ENCODE assay signal across 25 cellular contexts in the genomic region with DNA sequence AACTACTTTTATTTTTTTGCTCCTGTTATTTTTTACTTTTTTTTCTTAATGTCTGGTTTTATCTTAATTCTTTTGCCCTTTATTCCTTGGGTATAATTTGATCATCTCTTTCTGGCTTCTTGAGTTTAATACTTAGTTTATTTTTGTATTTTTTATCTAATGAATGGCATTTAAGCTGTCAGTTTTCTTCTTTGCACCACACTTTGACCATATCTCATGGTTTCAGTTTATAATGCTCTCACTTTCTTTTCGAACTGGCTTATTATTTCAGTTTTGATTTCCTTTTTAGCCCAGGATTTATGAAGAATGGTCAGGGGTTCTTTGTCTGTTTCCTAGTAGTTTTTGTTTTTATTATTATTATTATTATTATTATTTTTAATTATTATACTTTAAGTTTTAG. TPM values are rescaled to one million over a fixed set of nuclear protein-coding genes. Genes with fewer than 3 reads are reported as not detected.
DNase-seq lines count a peak whose midpoint lies in the region; ATAC-seq and TF ChIP-seq lines count a peak whose summit lies in the region.
"Had no signal": no experiment of that assay in that cellular context is flagged by ENCODE, and none has a peak within 500 bp of the region (broad histone marks: within the 10 kb centered on the region; RNA-seq: fewer than 3 reads in every experiment).

No MANE protein-coding gene starts in this region.

- peaks cover 0 to 6% (median 0%) of the 10 kb centered on the region in 4 donors for H3K4me1 ChIP-seq in stomach

- peaks cover 8 to 22% (median 18%) of the 10 kb centered on the region in 4 donors for H3K36me3 ChIP-seq in stomach

- no peak for TF ChIP-seq EP300 in stomach (IDR thresholded peaks at IDR 0.05)

- in situ Hi-C loops in GM13976 (cut with MboI; ENCODE audit: low sequenced_read_pairs, unreplicated experiment), result no loop called here

- DNase-seq in GM13976 (ENCODE audit: low spot score), result peak; percentile 46
- DNase-seq in GM19238 (ENCODE audit: insufficient read length, low spot score), result peak; percentile 26
- DNase-seq in activated CD8-positive, alpha-beta memory T cell treated with anti-CD3 and anti-CD28 coated beads, Interleukin-2, amount 10 ng/mL, durations not matched to agents 7 days and 5 days, result no peak
- no peak for DNase-seq in CD14-positive monocyte (ENCODE audit: low spot score)
- DNase-seq in stomach, result no peak
- DNase-seq: activated CD4-positive, alpha-beta T cell treated with anti-CD3 and anti-CD28 coated beads, Interleukin-2, amount 50 U/mL, for 1 hour; activated naive CD4-positive, alpha-beta T cell treated with Interleukin-2 at 50 U/mL for 16 hours; activated T-cell treated with anti-CD3 and anti-CD28 coated beads, Interleukin-2, amount 50 U/mL, for 1 hour; anterior cingulate cortex; CD4-positive, alpha-beta memory T cell; central memory CD4-positive, alpha-beta T cell; DMS153; GDM1; left colon; NCI-H1105; NCI-H69; OCI-M1; SHP77 treated with DMSO at 0.1 percent for 48 hours; trophoblast cell had no signal

- H3K27me3 Mint-ChIP-seq in activated CD8-positive, alpha-beta memory T cell treated with anti-CD3 and anti-CD28 coated beads, Interleukin-2, amount 10 ng/mL, durations not matched to agents 7 days and 5 days, result no peaks in the 10 kb centered on the region
- H3K27me3 Mint-ChIP-seq in CD14-positive monocyte (ENCODE audit: low read depth in 3 of 3), result no peaks in the 10 kb centered on the region
- H3K27me3 Mint-ChIP-seq: CD4-positive, alpha-beta memory T cell; stimulated activated naive CD8-positive, alpha-beta T cell treated with anti-CD3 and anti-CD28 coated beads, Interleukin-15, Interleukin-2, amounts not matched to agents 100 ng/mL and 50 ng/mL, for 24 hours had no signal

- ATAC-seq in HG02610 (IDR thresholded peaks at IDR 0.05; ENCODE audit: unreplicated experiment), result peak; percentile 68
- ATAC-seq in HG03521 (IDR thresholded peaks at IDR 0.05; ENCODE audit: unreplicated experiment), result peak; percentile 43
- ATAC-seq in activated CD8-positive, alpha-beta memory T cell treated with anti-CD3 and anti-CD28 coated beads, Interleukin-2, amount 10 ng/mL, durations not matched to agents 7 days and 5 days, result no peak
- no peak for ATAC-seq in esophagus mucosa
- ATAC-seq: left colon had no signal

- 81 to 93% (median 85%) methylated on average over 1 of the region's 1 CpG for WGBS in stomach, 5 donors

- TF ChIP-seq POLR2A in stomach (IDR thresholded peaks at IDR 0.05), result no peak

- H3K36me3 Mint-ChIP-seq in activated CD8-positive, alpha-beta memory T cell treated with anti-CD3 and anti-CD28 coated beads, Interleukin-2, amount 10 ng/mL, durations not matched to agents 7 days and 5 days, result peaks cover 36% of the 10 kb centered on the region
- H3K36me3 Mint-ChIP-seq in CD14-positive monocyte, result peaks cover 14 to 45% of the 10 kb centered on the region in 2 donors

- H3K4me3 ChIP-seq in stomach, result no peak overlapping the region
- H3K4me3 ChIP-seq: esophagus muscularis mucosa had no signal

- H3K27me3 ChIP-seq in stomach, result no peaks in the 10 kb centered on the region
- H3K27me3 ChIP-seq: esophagus muscularis mucosa had no signal

- CTCF ChIA-PET in activated CD8-positive, alpha-beta memory T cell treated with anti-CD3 and anti-CD28 coated beads, Interleukin-2, amount 10 ng/mL, durations not matched to agents 7 days and 5 days (lab: Charles Lee), result interaction anchor here (2.1 kb wide), 1 partner anchor 15 kb away, joined by 4 read pairs; no protein-coding TSS in a partner anchor

- H3K9me3 ChIP-seq in stomach, result no peaks in the 10 kb centered on the region
- H3K9me3 ChIP-seq: esophagus muscularis mucosa had no signal

- H3K9me3 Mint-ChIP-seq in activated CD8-positive, alpha-beta memory T cell treated with anti-CD3 and anti-CD28 coated beads, Interleukin-2, amount 10 ng/mL, durations not matched to agents 7 days and 5 days (ENCODE audit: low read depth), result no peaks in the 10 kb centered on the region
- H3K9me3 Mint-ChIP-seq in CD14-positive monocyte, result peaks cover 2 to 7% (median 4%) of the 10 kb centered on the region in 7 donors
- H3K9me3 Mint-ChIP-seq: stimulated activated naive CD8-positive, alpha-beta T cell treated with anti-CD3 and anti-CD28 coated beads, Interleukin-15, Interleukin-2, amounts not matched to agents 100 ng/mL and 50 ng/mL, for 24 hours had no signal

- peaks cover 23% of the 10 kb centered on the region for H3K4me1 Mint-ChIP-seq in activated CD8-positive, alpha-beta memory T cell treated with anti-CD3 and anti-CD28 coated beads, Interleukin-2, amount 10 ng/mL, durations not matched to agents 7 days and 5 days
- H3K4me1 Mint-ChIP-seq in CD14-positive monocyte, result no peaks in the 10 kb centered on the region

- H3K27ac ChIP-seq in stomach, result no peak overlapping the region
- H3K27ac ChIP-seq: esophagus muscularis mucosa, KMS-11 had no signal

- no peak overlapping the region for H3K4me3 Mint-ChIP-seq in activated CD8-positive, alpha-beta memory T cell treated with anti-CD3 and anti-CD28 coated beads, Interleukin-2, amount 10 ng/mL, durations not matched to agents 7 days and 5 days
- H3K4me3 Mint-ChIP-seq in CD14-positive monocyte, result no peak overlapping the region
- H3K4me3 Mint-ChIP-seq: CD4-positive, alpha-beta memory T cell; stimulated activated naive CD8-positive, alpha-beta T cell treated with anti-CD3 and anti-CD28 coated beads, Interleukin-15, Interleukin-2, amounts not matched to agents 100 ng/mL and 50 ng/mL, for 24 hours had no signal

- intact Hi-C loops in CD14-positive monocyte (cut with micrococcal nuclease), result no loop called here
- intact Hi-C loops in stomach (cut with DNase I; ENCODE audit: low total_unique reads), result no loop called here

- no peak overlapping the region for H3K27ac Mint-ChIP-seq in activated CD8-positive, alpha-beta memory T cell treated with anti-CD3 and anti-CD28 coated beads, Interleukin-2, amount 10 ng/mL, durations not matched to agents 7 days and 5 days
- peak overlapping the region in 2 of 7 donors; percentile 1 to 54 for H3K27ac Mint-ChIP-seq in CD14-positive monocyte
- H3K27ac Mint-ChIP-seq: stimulated activated naive CD8-positive, alpha-beta T cell treated with anti-CD3 and anti-CD28 coated beads, Interleukin-15, Interleukin-2, amounts not matched to agents 100 ng/mL and 50 ng/mL, for 24 hours had no signal

- no peak for TF ChIP-seq CTCF in GM13976 (IDR thresholded peaks at IDR 0.05; ENCODE audit: borderline replicate concordance, control extremely low read depth, extremely low read depth, insufficient read depth, missing control alignments)
- TF ChIP-seq CTCF in CD14-positive monocyte (IDR thresholded peaks at IDR 0.05), result no peak
- TF ChIP-seq CTCF in stomach (IDR thresholded peaks at IDR 0.05), result no peak

RNA-seq across cellular contexts. Expression of gene QSER1, which starts 48.3 kb away (rescaled TPM):
- 10 to 100 TPM in 1 of 2 experiments, 1 to 10 TPM in 1; 8.0 to 11.6 TPM for total RNA-seq in activated CD8-positive, alpha-beta memory T cell treated with anti-CD3 and anti-CD28 coated beads, Interleukin-2, amount 10 ng/mL, durations not matched to agents 7 days and 5 days
- 1 to 10 TPM; 1.1 to 2.5 TPM for polyA plus RNA-seq in CD14-positive monocyte
- total RNA-seq in esophagus mucosa, result 28.3 TPM
- 10 to 100 TPM in 4 of 5 donors, 1 to 10 TPM in 1; 8.4 to 51.3 (median 37.8) TPM for total RNA-seq in stomach
- polyA plus RNA-seq in stomach, result 1 to 10 TPM; 2.6 to 3.5 (median 3.5) TPM

Comparison
In these comparisons a context has a peak if more than half of its experiments do, and no peak if none do; other contexts are left out.
1. DNase-seq: peak in GM13976 (single experiment) and GM19238 (single experiment); none in activated CD8-positive, alpha-beta memory T cell treated with anti-CD3 and anti-CD28 coated beads, Interleukin-2, amount 10 ng/mL, durations not matched to agents 7 days and 5 days (single experiment), CD14-positive monocyte (single experiment) and stomach (single experiment).
2. ATAC-seq: peak in HG02610 (single experiment) and HG03521 (single experiment); none in activated CD8-positive, alpha-beta memory T cell treated with anti-CD3 and anti-CD28 coated beads, Interleukin-2, amount 10 ng/mL, durations not matched to agents 7 days and 5 days (single experiment) and esophagus mucosa (single experiment).